Comparison of ENCODE assay signal across 16 cellular contexts in genomic region chr2:217880490-217880889, GRCh38.
DNase-seq lines count a peak whose midpoint lies in the region; ATAC-seq and TF ChIP-seq lines count a peak whose summit lies in the region.
"Had no signal": no experiment of that assay in that cellular context is flagged by ENCODE, and none has a peak within 500 bp of the region (broad histone marks: within the 10 kb centered on the region; RNA-seq: fewer than 3 reads in every experiment).

No MANE protein-coding gene starts in this region.

- no peak overlapping the region for H3K4me2 ChIP-seq in smooth muscle cell
- H3K4me2 ChIP-seq: GM23338 had no signal

- TF ChIP-seq CTCF in AG10803 (conservative IDR thresholded peaks at IDR 0.05; ENCODE audit: low read length) (peak; percentile 21; the same call in 1 of the 2 replicates), astrocyte of the spinal cord (IDR thresholded peaks at IDR 0.05; ENCODE audit: low read depth, low read length) (peak; percentile 15), smooth muscle cell (IDR thresholded peaks at IDR 0.05; ENCODE audit: borderline replicate concordance, insufficient read depth, poor library complexity, severe bottlenecking) (peak; percentile 5), body of pancreas (IDR thresholded peaks at IDR 0.05) (no peak), psoas muscle (IDR thresholded peaks at IDR 0.05) (no peak)

- peaks cover 3% of the 10 kb centered on the region for H3F3A ChIP-seq in smooth muscle cell (ENCODE audit: low read depth)

- no peak for TF ChIP-seq POLR2A in body of pancreas (IDR thresholded peaks at IDR 0.05)

- H3K4me1 ChIP-seq in smooth muscle cell (ENCODE audit: low read depth) (peaks cover 6% of the 10 kb centered on the region), body of pancreas (no peaks in the 10 kb centered on the region), psoas muscle (no peaks in the 10 kb centered on the region)

- H3K9me3 ChIP-seq in smooth muscle cell (replicated peaks; ENCODE audit: low read depth) (no peaks in the 10 kb centered on the region), body of pancreas (no peaks in the 10 kb centered on the region), psoas muscle (no peaks in the 10 kb centered on the region)

- no peak overlapping the region for H3K4me3 ChIP-seq in AG10803 (ENCODE audit: low read length)
- no peak overlapping the region for H3K4me3 ChIP-seq in astrocyte of the spinal cord (ENCODE audit: low read depth, low read length)
- H3K4me3 ChIP-seq in smooth muscle cell, result no peak overlapping the region
- H3K4me3 ChIP-seq in body of pancreas, result no peak overlapping the region
- no peak overlapping the region for H3K4me3 ChIP-seq in psoas muscle
- H3K4me3 ChIP-seq: GM23338 had no signal

- peak; percentile 29 for ATAC-seq in left ventricle myocardium superior
- ATAC-seq in body of pancreas, result no peak
- no peak for ATAC-seq in psoas muscle
- ATAC-seq in GM21423 (IDR thresholded peaks at IDR 0.05; ENCODE audit: unreplicated experiment), result no peak
- ATAC-seq in GM18498 (IDR thresholded peaks at IDR 0.05; ENCODE audit: unreplicated experiment), result no peak
- ATAC-seq: activated CD4-positive, alpha-beta T cell treated with anti-CD3 and anti-CD28 coated beads for 36 hours; GM23338 had no signal

- peaks cover 99% of the 10 kb centered on the region for H4K20me1 ChIP-seq in smooth muscle cell (ENCODE audit: low read depth)

- H3K27ac ChIP-seq in smooth muscle cell (ENCODE audit: low read depth) (no peak overlapping the region), body of pancreas (peak overlapping the region in 1 of 4 donors; percentile 1), psoas muscle (no peak overlapping the region)

- H3K27me3 ChIP-seq in smooth muscle cell (ENCODE audit: low read depth) (no peaks in the 10 kb centered on the region), body of pancreas (no peaks in the 10 kb centered on the region), psoas muscle (ENCODE audit: insufficient read depth in 3 of 3, low read length in 2 of 3) (no peaks in the 10 kb centered on the region)

- no peak for DNase-seq in AG10803 (ENCODE audit: low read depth)
- DNase-seq in astrocyte of the spinal cord (ENCODE audit: low read depth, low spot score), result no peak
- DNase-seq in left ventricle myocardium superior, result no peak
- DNase-seq in smooth muscle cell (lab: John Stamatoyannopoulos, UW; ENCODE audit: unreplicated experiment), result no peak
- no peak for DNase-seq in body of pancreas
- DNase-seq in psoas muscle, result no peak
- DNase-seq: ACHN; activated CD4-positive, alpha-beta T cell treated with anti-CD3 and anti-CD28 coated beads for 36 hours; activated naive CD4-positive, alpha-beta T cell treated with anti-CD3 and anti-CD28 coated beads, Interleukin-2, amount 10 ng/mL, durations not matched to agents 7 days and 5 days; CD8-positive, alpha-beta memory T cell; NCI-H1105 treated with DMSO at 0.1 percent for 48 hours; NCI-H2171; SHP77 had no signal

- H3K9ac ChIP-seq in smooth muscle cell (ENCODE audit: low read depth), result no peak overlapping the region

- in situ Hi-C loops in astrocyte of the spinal cord (cut with HindIII; ENCODE audit: low sequenced_read_pairs), result no loop called here

- peaks cover 7% of the 10 kb centered on the region for H3K79me2 ChIP-seq in smooth muscle cell (ENCODE audit: low read depth)

- H3K36me3 ChIP-seq in smooth muscle cell (ENCODE audit: low read depth) (no peaks in the 10 kb centered on the region), body of pancreas (replicated peaks in 1 of 2; ENCODE audit: insufficient read depth in 1 of 2, low read depth in 2 of 2) (peaks cover 8 to 55% of the 10 kb centered on the region in 2 donors), psoas muscle (ENCODE audit: insufficient read depth in 1 of 2, low read depth in 1 of 2) (peaks cover 0 to 99% of the 10 kb centered on the region in 2 donors)

- intact Hi-C loops in left ventricle myocardium superior (cut with micrococcal nuclease), result loop anchor here (10.0 kb wide), 1 partner anchor 104 kb away; no protein-coding TSS in a partner anchor
- intact Hi-C loops in body of pancreas (cut with DNase I), result no loop called here
- intact Hi-C loops in psoas muscle (cut with DNase I), result no loop called here

- H2AFZ ChIP-seq in smooth muscle cell (ENCODE audit: low read depth), result no peak overlapping the region
- H2AFZ ChIP-seq: GM23338 had no signal

- WGBS in smooth muscle cell (ENCODE audit: low lambda C conversion rate), result 87% methylated on average over 5 of the region's 5 CpGs
- 85 to 97% methylated on average over 5 of the region's 5 CpGs for WGBS in body of pancreas, 2 donors
- 80% methylated on average over 5 of the region's 5 CpGs for WGBS in psoas muscle, 3 donors

Comparison
In these comparisons a context has a peak if more than half of its experiments do, and no peak if none do; other contexts are left out.
1. CTCF ChIP-seq: peak in AG10803 (single experiment), astrocyte of the spinal cord (single experiment) and smooth muscle cell (single experiment); none in body of pancreas (0 of 7) and psoas muscle (single experiment).